In the genomic region with DNA sequence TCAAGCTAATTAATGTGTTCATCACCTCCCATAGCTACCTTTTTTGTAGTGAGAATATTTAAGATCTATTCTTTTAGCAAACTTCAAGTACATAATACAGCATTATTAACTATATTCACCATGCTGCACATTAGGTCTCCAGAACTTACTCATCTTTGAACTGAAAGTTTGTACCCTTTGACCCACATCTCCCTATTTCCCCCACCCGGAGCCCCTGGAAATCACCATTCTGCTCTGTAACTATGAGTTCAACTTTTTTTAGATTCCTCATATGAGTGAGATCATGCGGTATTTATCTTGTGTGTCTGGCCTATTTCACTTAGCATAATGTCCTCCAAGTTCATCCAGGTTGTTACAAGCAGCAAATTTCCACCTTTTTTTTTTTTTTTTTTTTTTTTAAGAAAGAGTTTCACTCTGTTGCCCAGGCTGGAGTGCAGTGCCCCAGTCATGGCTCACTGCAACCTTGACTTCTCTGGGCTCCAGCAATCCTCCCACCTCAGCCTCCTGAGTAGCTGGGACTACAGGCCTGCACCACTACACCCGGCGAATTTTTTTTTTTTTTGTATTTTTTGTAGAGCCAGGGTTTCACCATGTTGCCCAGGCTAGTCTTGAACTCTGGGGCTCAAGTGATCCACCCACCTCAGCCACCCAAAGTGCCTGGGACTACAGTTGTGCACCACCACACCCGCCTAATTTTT, we compare ENCODE assay signal across 2 cellular contexts.
A peak's percentile ranks its signal among the peaks of the same experiment; 100 is the strongest.
TF ChIP-seq lines count a peak whose summit lies in the region.

No MANE protein-coding gene starts in this region.

TF ChIP-seq in GM12878, 131 proteins besides CTCF, POLR2A, EP300 and RAD21 (continued from another document and continues in another):
- peak; percentile 71; the same call in 1 of the 2 replicates for TF ChIP-seq FOXM1 (IDR thresholded peaks at IDR 0.05; ENCODE audit: low read depth, low read length)
- TF ChIP-seq BMI1 (IDR thresholded peaks at IDR 0.05; ENCODE audit: borderline replicate concordance) = peak; percentile 56; the same call in 1 of the 2 replicates
- TF ChIP-seq ETV6 (conservative IDR thresholded peaks at IDR 0.05 in 1 of 2, IDR thresholded peaks at IDR 0.05 in 1 of 2; ENCODE audit: borderline replicate concordance in 1 of 2, low read depth in 1 of 2) = peak in 1 of 2 experiments; percentile 88; a peak in 2 of 4 replicates
- peak; percentile 83 for TF ChIP-seq ATF7 (IDR thresholded peaks at IDR 0.05; ENCODE audit: low read depth)
- peak; percentile 62 for TF ChIP-seq IKZF1 (conservative IDR thresholded peaks at IDR 0.05)
- TF ChIP-seq CBFB (IDR thresholded peaks at IDR 0.05; ENCODE audit: low read depth) = 0 out of 2 replicates have a peak, but pooled peaks have one; percentile 32
- TF ChIP-seq NFIC (IDR thresholded peaks at IDR 0.05; ENCODE audit: low read depth, low read length) = peak; percentile 90
- TF ChIP-seq, protein P1, sequence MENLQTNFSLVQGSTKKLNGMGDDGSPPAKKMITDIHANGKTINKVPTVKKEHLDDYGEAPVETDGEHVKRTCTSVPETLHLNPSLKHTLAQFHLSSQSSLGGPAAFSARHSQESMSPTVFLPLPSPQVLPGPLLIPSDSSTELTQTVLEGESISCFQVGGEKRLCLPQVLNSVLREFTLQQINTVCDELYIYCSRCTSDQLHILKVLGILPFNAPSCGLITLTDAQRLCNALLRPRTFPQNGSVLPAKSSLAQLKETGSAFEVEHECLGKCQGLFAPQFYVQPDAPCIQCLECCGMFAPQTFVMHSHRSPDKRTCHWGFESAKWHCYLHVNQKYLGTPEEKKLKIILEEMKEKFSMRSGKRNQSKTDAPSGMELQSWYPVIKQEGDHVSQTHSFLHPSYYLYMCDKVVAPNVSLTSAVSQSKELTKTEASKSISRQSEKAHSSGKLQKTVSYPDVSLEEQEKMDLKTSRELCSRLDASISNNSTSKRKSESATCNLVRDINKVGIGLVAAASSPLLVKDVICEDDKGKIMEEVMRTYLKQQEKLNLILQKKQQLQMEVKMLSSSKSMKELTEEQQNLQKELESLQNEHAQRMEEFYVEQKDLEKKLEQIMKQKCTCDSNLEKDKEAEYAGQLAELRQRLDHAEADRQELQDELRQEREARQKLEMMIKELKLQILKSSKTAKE (IDR thresholded peaks at IDR 0.05; ENCODE audit: low read depth, poor library complexity, severe bottlenecking) = peak; percentile 73
- TF ChIP-seq JUNB (IDR thresholded peaks at IDR 0.05) = peak; percentile 89
- TF ChIP-seq, protein P2, sequence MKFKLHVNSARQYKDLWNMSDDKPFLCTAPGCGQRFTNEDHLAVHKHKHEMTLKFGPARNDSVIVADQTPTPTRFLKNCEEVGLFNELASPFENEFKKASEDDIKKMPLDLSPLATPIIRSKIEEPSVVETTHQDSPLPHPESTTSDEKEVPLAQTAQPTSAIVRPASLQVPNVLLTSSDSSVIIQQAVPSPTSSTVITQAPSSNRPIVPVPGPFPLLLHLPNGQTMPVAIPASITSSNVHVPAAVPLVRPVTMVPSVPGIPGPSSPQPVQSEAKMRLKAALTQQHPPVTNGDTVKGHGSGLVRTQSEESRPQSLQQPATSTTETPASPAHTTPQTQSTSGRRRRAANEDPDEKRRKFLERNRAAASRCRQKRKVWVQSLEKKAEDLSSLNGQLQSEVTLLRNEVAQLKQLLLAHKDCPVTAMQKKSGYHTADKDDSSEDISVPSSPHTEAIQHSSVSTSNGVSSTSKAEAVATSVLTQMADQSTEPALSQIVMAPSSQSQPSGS (IDR thresholded peaks at IDR 0.05; ENCODE audit: low read length) = peak; percentile 72
- TF ChIP-seq ZNF217 (IDR thresholded peaks at IDR 0.05) = peak; percentile 66; the same call in 1 of the 2 replicates
- TF ChIP-seq RUNX3 (IDR thresholded peaks at IDR 0.05; ENCODE audit: low read length) = peak; percentile 84
- 0 out of 2 replicates have a peak, but pooled peaks have one; percentile 59 for TF ChIP-seq TBL1XR1 (IDR thresholded peaks at IDR 0.05; ENCODE audit: low read depth, low read length)
- no peak for TF ChIP-seq POLR2AphosphoS5 (IDR thresholded peaks at IDR 0.05; ENCODE audit: low read length)
- TF ChIP-seq FOXK2 (IDR thresholded peaks at IDR 0.05) = no peak
- TF ChIP-seq, protein P3, sequence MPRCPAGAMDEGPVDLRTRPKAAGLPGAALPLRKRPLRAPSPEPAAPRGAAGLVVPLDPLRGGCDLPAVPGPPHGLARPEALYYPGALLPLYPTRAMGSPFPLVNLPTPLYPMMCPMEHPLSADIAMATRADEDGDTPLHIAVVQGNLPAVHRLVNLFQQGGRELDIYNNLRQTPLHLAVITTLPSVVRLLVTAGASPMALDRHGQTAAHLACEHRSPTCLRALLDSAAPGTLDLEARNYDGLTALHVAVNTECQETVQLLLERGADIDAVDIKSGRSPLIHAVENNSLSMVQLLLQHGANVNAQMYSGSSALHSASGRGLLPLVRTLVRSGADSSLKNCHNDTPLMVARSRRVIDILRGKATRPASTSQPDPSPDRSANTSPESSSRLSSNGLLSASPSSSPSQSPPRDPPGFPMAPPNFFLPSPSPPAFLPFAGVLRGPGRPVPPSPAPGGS (IDR thresholded peaks at IDR 0.05; ENCODE audit: borderline replicate concordance, insufficient read depth, low read depth, low read length, poor library complexity, severe bottlenecking) = peak; percentile 55
- TF ChIP-seq SIN3A (IDR thresholded peaks at IDR 0.05; ENCODE audit: low read depth, low read length) = no peak
- no peak for TF ChIP-seq YY1 (IDR thresholded peaks at IDR 0.05; ENCODE audit: low read depth, low read length)
- TF ChIP-seq SUZ12 (IDR thresholded peaks at IDR 0.05; ENCODE audit: unreplicated experiment) = no peak
- TF ChIP-seq TCF3 (IDR thresholded peaks at IDR 0.05; ENCODE audit: borderline replicate concordance, insufficient read depth, low read depth, low read length) = no peak
- TF ChIP-seq RELA (IDR thresholded peaks at IDR 0.05; ENCODE audit: borderline replicate concordance, partially characterized antibody) = peak; percentile 61
- TF ChIP-seq GATAD2B (conservative IDR thresholded peaks at IDR 0.05; ENCODE audit: low read depth) = 0 out of 2 replicates have a peak, but pooled peaks have one; percentile 36
- TF ChIP-seq MTA3 (IDR thresholded peaks at IDR 0.05; ENCODE audit: borderline replicate concordance, low read length) = peak; percentile 42; the same call in 1 of the 2 replicates
- peak; percentile 63; the same call in 1 of the 2 replicates for TF ChIP-seq MEF2A (IDR thresholded peaks at IDR 0.05; ENCODE audit: insufficient read depth, low read depth, low read length)
- TF ChIP-seq SRF (IDR thresholded peaks at IDR 0.05; ENCODE audit: low read depth in 2 of 2, low read length in 2 of 2) = no peak

TF ChIP-seq in SK-N-SH, 30 proteins besides CTCF, POLR2A, EP300 and RAD21 (continued from another document):
- TF ChIP-seq, protein P4, sequence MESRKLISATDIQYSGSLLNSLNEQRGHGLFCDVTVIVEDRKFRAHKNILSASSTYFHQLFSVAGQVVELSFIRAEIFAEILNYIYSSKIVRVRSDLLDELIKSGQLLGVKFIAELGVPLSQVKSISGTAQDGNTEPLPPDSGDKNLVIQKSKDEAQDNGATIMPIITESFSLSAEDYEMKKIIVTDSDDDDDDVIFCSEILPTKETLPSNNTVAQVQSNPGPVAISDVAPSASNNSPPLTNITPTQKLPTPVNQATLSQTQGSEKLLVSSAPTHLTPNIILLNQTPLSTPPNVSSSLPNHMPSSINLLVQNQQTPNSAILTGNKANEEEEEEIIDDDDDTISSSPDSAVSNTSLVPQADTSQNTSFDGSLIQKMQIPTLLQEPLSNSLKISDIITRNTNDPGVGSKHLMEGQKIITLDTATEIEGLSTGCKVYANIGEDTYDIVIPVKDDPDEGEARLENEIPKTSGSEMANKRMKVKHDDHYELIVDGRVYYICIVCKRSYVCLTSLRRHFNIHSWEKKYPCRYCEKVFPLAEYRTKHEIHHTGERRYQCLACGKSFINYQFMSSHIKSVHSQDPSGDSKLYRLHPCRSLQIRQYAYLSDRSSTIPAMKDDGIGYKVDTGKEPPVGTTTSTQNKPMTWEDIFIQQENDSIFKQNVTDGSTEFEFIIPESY (IDR thresholded peaks at IDR 0.05; ENCODE audit: borderline replicate concordance, low read depth) = no peak
